ENCODE assay signal across 15 cellular contexts in genomic region chr7:155454183-155455112, GRCh38. TPM values are rescaled to one million over a fixed set of nuclear protein-coding genes. Genes with fewer than 3 reads are reported as not detected.
DNase-seq lines count a peak whose midpoint lies in the region; ATAC-seq and TF ChIP-seq lines count a peak whose summit lies in the region.
"Had no signal": no experiment of that assay in that cellular context is flagged by ENCODE, and none has a peak within 500 bp of the region (broad histone marks: within the 10 kb centered on the region; RNA-seq: fewer than 3 reads in every experiment).

No MANE protein-coding gene starts in this region.

- no peaks in the 10 kb centered on the region for H3K9me2 ChIP-seq in GM23338 (ENCODE audit: insufficient read depth)

- H3K27ac Mint-ChIP-seq in T-helper 2 cell treated with Interferon-gamma antibody and Interleukin-4, amounts not matched to agents 5 μg/mL and 100 μg/mL, for 36 hours, result peak overlapping the region; percentile 55
- H3K27ac Mint-ChIP-seq in GM23338, result no peak overlapping the region

- ATAC-seq in GM23338, result peak; percentile 2

- H3F3A ChIP-seq in GM23338 (replicated peaks; ENCODE audit: low read depth), result peaks cover 32% of the 10 kb centered on the region

- TF ChIP-seq POLR2A in esophagus muscularis mucosa (IDR thresholded peaks at IDR 0.05; ENCODE audit: low read depth) (no peak), sigmoid colon (IDR thresholded peaks at IDR 0.05) (no peak)

- H3K4me1 ChIP-seq in GM23338 (ENCODE audit: insufficient read depth), result peaks cover 48% of the 10 kb centered on the region
- H3K4me1 ChIP-seq in esophagus muscularis mucosa, result peaks cover 44 to 75% (median 68%) of the 10 kb centered on the region in 4 donors
- peaks cover 0 to 68% (median 52%) of the 10 kb centered on the region in 4 donors for H3K4me1 ChIP-seq in sigmoid colon

- H3K27me3 ChIP-seq in GM23338 (ENCODE audit: insufficient read depth) (peaks cover 97% of the 10 kb centered on the region), esophagus muscularis mucosa (peaks cover 15 to 97% (median 82%) of the 10 kb centered on the region in 4 donors), sigmoid colon (peaks cover 88 to 97% (median 93%) of the 10 kb centered on the region in 3 donors)

- H2AFZ ChIP-seq in GM23338, result no peak overlapping the region

- no peak for DNase-seq in T-helper 2 cell treated with Interferon-gamma antibody and Interleukin-4, amounts not matched to agents 5 μg/mL and 100 μg/mL, for 36 hours (ENCODE audit: low spot score)
- DNase-seq in T-helper 2 cell (no peak), GM23338 (ENCODE audit: low spot score) (peak; percentile 58), esophagus muscularis mucosa (ENCODE audit: extremely low spot score) (no peak), retina (peak; percentile 88), anterior cingulate cortex (lab: John Stamatoyannopoulos, UW) (no peak), sigmoid colon (no peak)
- no peak for DNase-seq in activated CD4-positive, alpha-beta T cell treated with anti-CD3 and anti-CD28 coated beads, Interleukin-2, amount 50 U/mL, for 4 hours
- DNase-seq: activated CD4-positive, CD25-positive, alpha-beta regulatory T cell; Calu3; head of caudate nucleus; KG1; NCI-H2081 had no signal

- H3K4me3 Mint-ChIP-seq in T-helper 2 cell treated with Interferon-gamma antibody and Interleukin-4, amounts not matched to agents 5 μg/mL and 100 μg/mL, for 36 hours, result no peak overlapping the region
- no peak overlapping the region for H3K4me3 Mint-ChIP-seq in GM23338

- H3K36me3 Mint-ChIP-seq in T-helper 2 cell treated with Interferon-gamma antibody and Interleukin-4, amounts not matched to agents 5 μg/mL and 100 μg/mL, for 36 hours (ENCODE audit: low read depth), result no peaks in the 10 kb centered on the region
- H3K36me3 Mint-ChIP-seq in GM23338 (ENCODE audit: low read depth), result no peaks in the 10 kb centered on the region

- peak overlapping the region; percentile 40 for H3K4me3 ChIP-seq in GM23338
- H3K4me3 ChIP-seq in esophagus muscularis mucosa, result peak overlapping the region; percentile 1 to 21 (median 18)
- no peak overlapping the region for H3K4me3 ChIP-seq in sigmoid colon

- H3K9me3 ChIP-seq in esophagus muscularis mucosa (no peaks in the 10 kb centered on the region), sigmoid colon (no peaks in the 10 kb centered on the region)
- H3K9me3 ChIP-seq: breast epithelium had no signal

- TF ChIP-seq EP300 in esophagus muscularis mucosa (IDR thresholded peaks at IDR 0.05) (no peak), sigmoid colon (IDR thresholded peaks at IDR 0.05) (no peak)

- no peaks in the 10 kb centered on the region for H3K36me3 ChIP-seq in GM23338 (ENCODE audit: insufficient read depth)
- H3K36me3 ChIP-seq in esophagus muscularis mucosa, result no peaks in the 10 kb centered on the region
- no peaks in the 10 kb centered on the region for H3K36me3 ChIP-seq in sigmoid colon
- H3K36me3 ChIP-seq: breast epithelium had no signal

- H3K4me2 ChIP-seq in GM23338, result peak overlapping the region; percentile 57; the same call in 1 of the 2 replicates

- no peaks in the 10 kb centered on the region for H3K9me3 Mint-ChIP-seq in T-helper 2 cell treated with Interferon-gamma antibody and Interleukin-4, amounts not matched to agents 5 μg/mL and 100 μg/mL, for 36 hours
- H3K9me3 Mint-ChIP-seq in GM23338, result peaks cover 9% of the 10 kb centered on the region; the same call in 2 of the 3 replicates

- TF ChIP-seq CTCF in GM23338 (conservative IDR thresholded peaks at IDR 0.05; ENCODE audit: low read depth in 2 of 2), result no peak
- TF ChIP-seq CTCF in esophagus muscularis mucosa (IDR thresholded peaks at IDR 0.05), result no peak
- TF ChIP-seq CTCF in sigmoid colon (IDR thresholded peaks at IDR 0.05), result no peak

- H3K27me3 Mint-ChIP-seq in T-helper 2 cell treated with Interferon-gamma antibody and Interleukin-4, amounts not matched to agents 5 μg/mL and 100 μg/mL, for 36 hours (ENCODE audit: low read depth), result peaks cover 70% of the 10 kb centered on the region
- peaks cover 95% of the 10 kb centered on the region for H3K27me3 Mint-ChIP-seq in GM23338 (ENCODE audit: insufficient read depth, low read depth, poor library complexity)

- intact Hi-C loops in esophagus muscularis mucosa (cut with DNase I), result no loop called here
- intact Hi-C loops in sigmoid colon (cut with DNase I), result no loop called here

- H3K79me2 ChIP-seq in GM23338 (replicated peaks; ENCODE audit: insufficient read depth), result no peaks in the 10 kb centered on the region

- H4K20me1 ChIP-seq in GM23338 (replicated peaks; ENCODE audit: insufficient read depth), result peaks cover 26% of the 10 kb centered on the region

- WGBS in esophagus muscularis mucosa, result 6% methylated on average over 21 of the region's 82 CpGs
- WGBS in sigmoid colon, 2 donors, result 4 to 6% methylated on average over 82 of the region's 82 CpGs

- peaks cover 8% of the 10 kb centered on the region for H3K4me1 Mint-ChIP-seq in T-helper 2 cell treated with Interferon-gamma antibody and Interleukin-4, amounts not matched to agents 5 μg/mL and 100 μg/mL, for 36 hours (ENCODE audit: low read depth)
- H3K4me1 Mint-ChIP-seq in GM23338, result peaks cover 20% of the 10 kb centered on the region

- H3K27ac ChIP-seq in GM23338 (ENCODE audit: low read depth), result no peak overlapping the region
- no peak overlapping the region for H3K27ac ChIP-seq in esophagus muscularis mucosa (replicated peaks in 1 of 4)
- H3K27ac ChIP-seq in sigmoid colon, result no peak overlapping the region
- H3K27ac ChIP-seq: breast epithelium had no signal

TF ChIP-seq in GM23338, 12 proteins besides CTCF, POLR2A, EP300 and RAD21:
- TF ChIP-seq EZH2phosphoT487 (IDR thresholded peaks at IDR 0.05; ENCODE audit: unreplicated experiment), result peak; percentile 86
- TF ChIP-seq ZNF462 (CRISPR knock-in tag; IDR thresholded peaks at IDR 0.05), result no peak
- TF ChIP-seq EZH2 (IDR thresholded peaks at IDR 0.05; ENCODE audit: low read depth, unreplicated experiment), result peak; percentile 99

RNA-seq across cellular contexts. Expression of gene EN2, which starts 3.5 kb away (rescaled TPM):
- total RNA-seq in GM23338 (2014; rRNA removed; shearing (Covaris generic)), result not detected in 2 replicates
- polyA plus RNA-seq in GM23338 (2016; fragmentation: Nextera tagmentation; extraction: Ambion mirVana) (not detected in 2 replicates), sigmoid colon (not detected)
- total RNA-seq in esophagus muscularis mucosa (under 1 TPM in 1 of 4 donors, not detected in 3; 0.06 TPM), sigmoid colon (under 1 TPM in 2 of 4 donors, not detected in 2; 0.14 to 0.16 TPM)
- total RNA-seq: ureter had no signal

Comparison
In these comparisons a context has a peak if more than half of its experiments do, and no peak if none do; other contexts are left out.
1. DNase-seq: peak in GM23338 (single experiment) and retina (single experiment); none in T-helper 2 cell treated with Interferon-gamma antibody and Interleukin-4, amounts not matched to agents 5 μg/mL and 100 μg/mL, for 36 hours (single experiment), T-helper 2 cell (0 of 5), esophagus muscularis mucosa (single experiment), anterior cingulate cortex (0 of 58), activated CD4-positive, alpha-beta T cell treated with anti-CD3 and anti-CD28 coated beads, Interleukin-2, amount 50 U/mL, for 4 hours (0 of 2) and sigmoid colon (single experiment).
2. H3K4me3 ChIP-seq: peak in GM23338 (single experiment) and esophagus muscularis mucosa (4 of 4); none in sigmoid colon (0 of 4).